1 cellular context compared by ENCODE assay signal in the genomic region with DNA sequence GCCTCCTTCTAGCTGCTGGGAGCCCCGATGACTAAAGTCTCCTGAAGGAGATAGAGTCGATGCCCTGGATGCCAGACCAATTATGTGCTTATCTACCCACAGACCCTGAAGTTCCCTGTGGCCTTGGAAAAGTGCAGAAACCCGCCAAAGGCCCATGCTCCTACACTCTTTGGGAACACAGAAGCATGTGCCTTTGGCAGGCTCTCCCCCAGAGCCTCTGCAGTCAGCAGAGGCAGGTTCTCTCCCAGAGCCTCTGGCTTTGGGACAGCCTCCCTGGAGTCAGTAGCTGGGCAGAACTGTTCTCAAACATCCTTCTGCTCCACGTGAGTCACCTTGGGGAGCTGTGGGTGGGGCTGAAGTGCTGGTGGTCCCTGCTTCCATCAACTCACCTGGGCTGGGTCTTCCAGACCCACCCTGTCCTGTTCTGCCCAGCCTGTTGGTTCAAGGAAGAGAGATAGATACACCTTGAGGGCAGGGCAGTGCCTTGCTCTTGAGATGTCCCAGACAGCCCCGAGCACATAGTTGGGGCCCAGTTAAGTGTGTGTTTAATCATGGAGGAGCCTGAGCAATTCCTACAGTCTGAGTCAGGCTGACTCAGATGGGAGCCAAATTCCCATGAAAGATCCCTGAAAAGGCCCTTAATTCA.
TF ChIP-seq lines count a peak whose summit lies in the region.

No MANE protein-coding gene starts in this region.

TF ChIP-seq in SK-N-SH treated with all-trans-retinoic acid at 6 μM for 48 hours, 23 proteins besides CTCF, POLR2A, EP300 and RAD21 (continued from another document):
- TF ChIP-seq, protein P1, sequence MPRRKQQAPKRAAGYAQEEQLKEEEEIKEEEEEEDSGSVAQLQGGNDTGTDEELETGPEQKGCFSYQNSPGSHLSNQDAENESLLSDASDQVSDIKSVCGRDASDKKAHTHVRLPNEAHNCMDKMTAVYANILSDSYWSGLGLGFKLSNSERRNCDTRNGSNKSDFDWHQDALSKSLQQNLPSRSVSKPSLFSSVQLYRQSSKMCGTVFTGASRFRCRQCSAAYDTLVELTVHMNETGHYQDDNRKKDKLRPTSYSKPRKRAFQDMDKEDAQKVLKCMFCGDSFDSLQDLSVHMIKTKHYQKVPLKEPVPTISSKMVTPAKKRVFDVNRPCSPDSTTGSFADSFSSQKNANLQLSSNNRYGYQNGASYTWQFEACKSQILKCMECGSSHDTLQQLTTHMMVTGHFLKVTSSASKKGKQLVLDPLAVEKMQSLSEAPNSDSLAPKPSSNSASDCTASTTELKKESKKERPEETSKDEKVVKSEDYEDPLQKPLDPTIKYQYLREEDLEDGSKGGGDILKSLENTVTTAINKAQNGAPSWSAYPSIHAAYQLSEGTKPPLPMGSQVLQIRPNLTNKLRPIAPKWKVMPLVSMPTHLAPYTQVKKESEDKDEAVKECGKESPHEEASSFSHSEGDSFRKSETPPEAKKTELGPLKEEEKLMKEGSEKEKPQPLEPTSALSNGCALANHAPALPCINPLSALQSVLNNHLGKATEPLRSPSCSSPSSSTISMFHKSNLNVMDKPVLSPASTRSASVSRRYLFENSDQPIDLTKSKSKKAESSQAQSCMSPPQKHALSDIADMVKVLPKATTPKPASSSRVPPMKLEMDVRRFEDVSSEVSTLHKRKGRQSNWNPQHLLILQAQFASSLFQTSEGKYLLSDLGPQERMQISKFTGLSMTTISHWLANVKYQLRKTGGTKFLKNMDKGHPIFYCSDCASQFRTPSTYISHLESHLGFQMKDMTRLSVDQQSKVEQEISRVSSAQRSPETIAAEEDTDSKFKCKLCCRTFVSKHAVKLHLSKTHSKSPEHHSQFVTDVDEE (CRISPR knock-in tag; IDR thresholded peaks at IDR 0.05): no peak
- TF ChIP-seq CSDC2 (CRISPR knock-in tag; IDR thresholded peaks at IDR 0.05): no peak
